In the genomic region with DNA sequence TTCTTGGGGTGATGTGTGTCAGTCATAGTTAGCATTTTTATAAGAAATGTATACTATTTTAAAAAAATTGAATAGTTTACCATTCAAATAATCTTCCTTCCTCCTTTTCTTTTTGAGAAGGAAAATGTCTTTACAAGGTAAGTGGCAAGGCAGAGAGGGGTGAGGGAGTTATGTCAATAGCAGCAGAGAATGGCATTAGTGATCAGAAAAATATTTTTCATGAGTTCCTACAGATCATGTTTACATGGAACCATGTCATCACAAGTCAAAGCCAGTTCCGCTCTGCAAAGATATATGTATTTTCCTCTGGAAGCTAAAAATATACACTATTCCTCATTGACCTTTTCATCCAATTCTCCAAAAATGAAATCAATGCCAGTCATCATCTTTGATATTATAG, we compare ENCODE assay signal across 27 cellular contexts.
"Had no signal": no experiment of that assay in that cellular context is flagged by ENCODE, and none has a peak within 500 bp of the region (broad histone marks: within the 10 kb centered on the region; RNA-seq: fewer than 3 reads in every experiment).

No MANE protein-coding gene starts in this region.

- ATAC-seq: activated CD8-positive, alpha-beta T cell treated with anti-CD3 and anti-CD28 coated beads for 36 hours; activated T-cell treated with anti-CD3 and anti-CD28 coated beads, Interleukin-2, amount 50 U/mL, for 72 hours; activated T-helper 17 cell treated with anti-CD3 and anti-CD28 coated beads, Interleukin-2, amount 50 U/mL, for 72 hours had no signal

- H3K36me3 ChIP-seq: ascending aorta had no signal

- H3K4me2 ChIP-seq: KMS-11, PC-9 had no signal

- DNase-seq: activated CD4-positive, alpha-beta T cell treated with anti-CD3 and anti-CD28 coated beads, Interleukin-2, amount 10 ng/mL, durations not matched to agents 24 days and 14 days; activated CD4-positive, alpha-beta T cell treated with anti-CD3 and anti-CD28 coated beads, Interleukin-2, amount 50 U/mL, for 4 hours; activated CD8-positive, alpha-beta T cell treated with anti-CD3 and anti-CD28 coated beads for 36 hours; activated effector memory CD4-positive, alpha-beta T cell treated with anti-CD3 and anti-CD28 coated beads, Interleukin-2, amount 50 U/mL, for 16 hours; activated naive CD4-positive, alpha-beta T cell; activated naive CD4-positive, alpha-beta T cell treated with anti-CD3 and anti-CD28 coated beads, Interleukin-2, amount 50 U/mL, for 16 hours; activated naive CD8-positive, alpha-beta T cell treated with anti-CD3 and anti-CD28 coated beads for 36 hours; activated T-cell treated with anti-CD3 and anti-CD28 coated beads, Interleukin-2, amount 50 U/mL, for 1 hour; activated T-cell treated with anti-CD3 and anti-CD28 coated beads, Interleukin-2, amount 50 U/mL, for 72 hours; amniotic stem cell; caudate nucleus; cerebellar nuclear complex; NCI-H1092 treated with DMSO at 0.1 percent for 48 hours; NCI-H1417 treated with DMSO at 0.1 percent for 48 hours; NCI-H1694; NCI-H1930; NCI-H345; NCI-H526; NCI-H748 treated with DMSO at 0.1 percent for 48 hours; NK-92 treated with Interleukin-12 subunit alpha and Interleukin-12 subunit beta, amount 100 ng/mL, for 24 hours; PC-9; Right ventricle myocardium superior; T1000 had no signal

- H3K9me3 ChIP-seq: ascending aorta had no signal

- H3K27ac ChIP-seq: ascending aorta, KMS-11, PC-9, RWPE1 had no signal

- H3K4me1 ChIP-seq: ascending aorta had no signal

- H3K4me3 ChIP-seq: ascending aorta, PC-9 had no signal

- H2AFZ ChIP-seq: PC-9 had no signal

- H3K9ac ChIP-seq: KMS-11 had no signal

- H3K27me3 ChIP-seq: ascending aorta had no signal
